Comparison of ENCODE assay signal across 1 cellular context in the genomic region with DNA sequence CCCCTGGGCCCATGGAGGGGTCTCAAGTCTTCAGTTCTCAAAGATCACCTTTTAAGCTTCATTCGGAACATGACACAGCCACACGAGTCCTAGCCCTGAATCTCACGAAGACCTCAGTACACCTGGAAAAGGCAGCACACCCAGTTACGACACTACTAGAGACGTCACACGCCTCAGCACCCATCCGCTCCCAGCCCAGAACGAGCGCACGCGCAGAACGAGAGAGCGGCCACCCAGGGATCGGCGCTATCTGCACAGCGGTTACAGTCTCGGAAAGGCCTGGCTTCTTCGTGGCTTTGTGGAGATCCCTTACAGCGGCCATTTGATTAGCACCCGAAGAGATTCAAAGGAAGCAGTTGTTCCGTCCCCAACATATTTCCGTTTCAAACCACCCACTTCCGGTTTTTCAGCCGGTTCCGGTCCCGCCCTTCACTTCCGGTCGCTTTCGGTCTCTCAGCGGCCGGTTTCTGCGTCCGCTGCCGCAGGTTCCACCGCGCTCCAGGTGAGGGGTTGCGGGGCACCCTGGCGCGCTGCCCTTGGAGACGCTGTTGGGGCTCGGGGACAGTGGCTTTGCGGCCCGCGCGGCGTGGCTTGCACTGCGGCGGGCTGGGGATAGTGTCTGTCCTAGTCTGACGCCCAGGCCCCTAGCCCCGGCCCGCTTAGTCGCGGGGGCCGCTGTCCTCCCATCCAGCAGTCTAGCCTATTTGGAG.
TF ChIP-seq lines count a peak whose summit lies in the region.

A gene with protein sequence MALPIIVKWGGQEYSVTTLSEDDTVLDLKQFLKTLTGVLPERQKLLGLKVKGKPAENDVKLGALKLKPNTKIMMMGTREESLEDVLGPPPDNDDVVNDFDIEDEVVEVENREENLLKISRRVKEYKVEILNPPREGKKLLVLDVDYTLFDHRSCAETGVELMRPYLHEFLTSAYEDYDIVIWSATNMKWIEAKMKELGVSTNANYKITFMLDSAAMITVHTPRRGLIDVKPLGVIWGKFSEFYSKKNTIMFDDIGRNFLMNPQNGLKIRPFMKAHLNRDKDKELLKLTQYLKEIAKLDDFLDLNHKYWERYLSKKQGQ (plus strand): TSS at position 432 of the 710 bp plus-strand sequence. CDS start 5,626 bp downstream, outside the sequence.

TF ChIP-seq in HepG2, 621 proteins besides CTCF, POLR2A, EP300 and RAD21 (continued from another document and continues in another):
- TF ChIP-seq, protein P1, sequence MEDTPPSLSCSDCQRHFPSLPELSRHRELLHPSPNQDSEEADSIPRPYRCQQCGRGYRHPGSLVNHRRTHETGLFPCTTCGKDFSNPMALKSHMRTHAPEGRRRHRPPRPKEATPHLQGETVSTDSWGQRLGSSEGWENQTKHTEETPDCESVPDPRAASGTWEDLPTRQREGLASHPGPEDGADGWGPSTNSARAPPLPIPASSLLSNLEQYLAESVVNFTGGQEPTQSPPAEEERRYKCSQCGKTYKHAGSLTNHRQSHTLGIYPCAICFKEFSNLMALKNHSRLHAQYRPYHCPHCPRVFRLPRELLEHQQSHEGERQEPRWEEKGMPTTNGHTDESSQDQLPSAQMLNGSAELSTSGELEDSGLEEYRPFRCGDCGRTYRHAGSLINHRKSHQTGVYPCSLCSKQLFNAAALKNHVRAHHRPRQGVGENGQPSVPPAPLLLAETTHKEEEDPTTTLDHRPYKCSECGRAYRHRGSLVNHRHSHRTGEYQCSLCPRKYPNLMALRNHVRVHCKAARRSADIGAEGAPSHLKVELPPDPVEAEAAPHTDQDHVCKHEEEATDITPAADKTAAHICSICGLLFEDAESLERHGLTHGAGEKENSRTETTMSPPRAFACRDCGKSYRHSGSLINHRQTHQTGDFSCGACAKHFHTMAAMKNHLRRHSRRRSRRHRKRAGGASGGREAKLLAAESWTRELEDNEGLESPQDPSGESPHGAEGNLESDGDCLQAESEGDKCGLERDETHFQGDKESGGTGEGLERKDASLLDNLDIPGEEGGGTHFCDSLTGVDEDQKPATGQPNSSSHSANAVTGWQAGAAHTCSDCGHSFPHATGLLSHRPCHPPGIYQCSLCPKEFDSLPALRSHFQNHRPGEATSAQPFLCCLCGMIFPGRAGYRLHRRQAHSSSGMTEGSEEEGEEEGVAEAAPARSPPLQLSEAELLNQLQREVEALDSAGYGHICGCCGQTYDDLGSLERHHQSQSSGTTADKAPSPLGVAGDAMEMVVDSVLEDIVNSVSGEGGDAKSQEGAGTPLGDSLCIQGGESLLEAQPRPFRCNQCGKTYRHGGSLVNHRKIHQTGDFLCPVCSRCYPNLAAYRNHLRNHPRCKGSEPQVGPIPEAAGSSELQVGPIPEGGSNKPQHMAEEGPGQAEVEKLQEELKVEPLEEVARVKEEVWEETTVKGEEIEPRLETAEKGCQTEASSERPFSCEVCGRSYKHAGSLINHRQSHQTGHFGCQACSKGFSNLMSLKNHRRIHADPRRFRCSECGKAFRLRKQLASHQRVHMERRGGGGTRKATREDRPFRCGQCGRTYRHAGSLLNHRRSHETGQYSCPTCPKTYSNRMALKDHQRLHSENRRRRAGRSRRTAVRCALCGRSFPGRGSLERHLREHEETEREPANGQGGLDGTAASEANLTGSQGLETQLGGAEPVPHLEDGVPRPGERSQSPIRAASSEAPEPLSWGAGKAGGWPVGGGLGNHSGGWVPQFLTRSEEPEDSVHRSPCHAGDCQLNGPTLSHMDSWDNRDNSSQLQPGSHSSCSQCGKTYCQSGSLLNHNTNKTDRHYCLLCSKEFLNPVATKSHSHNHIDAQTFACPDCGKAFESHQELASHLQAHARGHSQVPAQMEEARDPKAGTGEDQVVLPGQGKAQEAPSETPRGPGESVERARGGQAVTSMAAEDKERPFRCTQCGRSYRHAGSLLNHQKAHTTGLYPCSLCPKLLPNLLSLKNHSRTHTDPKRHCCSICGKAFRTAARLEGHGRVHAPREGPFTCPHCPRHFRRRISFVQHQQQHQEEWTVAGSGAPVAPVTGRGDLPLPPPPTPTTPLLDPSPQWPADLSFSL (CRISPR knock-in tag; IDR thresholded peaks at IDR 0.05) = no peak
- peak; percentile 94 for TF ChIP-seq KMT2B (CRISPR knock-in tag; IDR thresholded peaks at IDR 0.05)
- TF ChIP-seq, protein P2, sequence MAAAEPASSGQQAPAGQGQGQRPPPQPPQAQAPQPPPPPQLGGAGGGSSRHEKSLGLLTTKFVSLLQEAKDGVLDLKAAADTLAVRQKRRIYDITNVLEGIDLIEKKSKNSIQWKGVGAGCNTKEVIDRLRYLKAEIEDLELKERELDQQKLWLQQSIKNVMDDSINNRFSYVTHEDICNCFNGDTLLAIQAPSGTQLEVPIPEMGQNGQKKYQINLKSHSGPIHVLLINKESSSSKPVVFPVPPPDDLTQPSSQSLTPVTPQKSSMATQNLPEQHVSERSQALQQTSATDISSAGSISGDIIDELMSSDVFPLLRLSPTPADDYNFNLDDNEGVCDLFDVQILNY (CRISPR knock-in tag; conservative IDR thresholded peaks at IDR 0.05) = no peak
- TF ChIP-seq NR1H2 (CRISPR knock-in tag; IDR thresholded peaks at IDR 0.05; ENCODE audit: borderline replicate concordance, low read depth) = 0 out of 2 replicates have a peak, but pooled peaks have one; percentile 61
- TF ChIP-seq ZNF746 (CRISPR knock-in tag; IDR thresholded peaks at IDR 0.05) = 0 out of 2 replicates have a peak, but pooled peaks have one; percentile 54
- no peak for TF ChIP-seq MATR3 (CRISPR knock-in tag; IDR thresholded peaks at IDR 0.05)
- peak; percentile 91 for TF ChIP-seq HDAC1 (CRISPR knock-in tag; IDR thresholded peaks at IDR 0.05)
- TF ChIP-seq, protein P3, sequence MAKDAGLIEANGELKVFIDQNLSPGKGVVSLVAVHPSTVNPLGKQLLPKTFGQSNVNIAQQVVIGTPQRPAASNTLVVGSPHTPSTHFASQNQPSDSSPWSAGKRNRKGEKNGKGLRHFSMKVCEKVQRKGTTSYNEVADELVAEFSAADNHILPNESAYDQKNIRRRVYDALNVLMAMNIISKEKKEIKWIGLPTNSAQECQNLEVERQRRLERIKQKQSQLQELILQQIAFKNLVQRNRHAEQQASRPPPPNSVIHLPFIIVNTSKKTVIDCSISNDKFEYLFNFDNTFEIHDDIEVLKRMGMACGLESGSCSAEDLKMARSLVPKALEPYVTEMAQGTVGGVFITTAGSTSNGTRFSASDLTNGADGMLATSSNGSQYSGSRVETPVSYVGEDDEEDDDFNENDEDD (CRISPR knock-in tag; IDR thresholded peaks at IDR 0.05; ENCODE audit: borderline replicate concordance) = 0 out of 2 replicates have a peak, but pooled peaks have one; percentile 15
- TF ChIP-seq YEATS4 (CRISPR knock-in tag; IDR thresholded peaks at IDR 0.05; ENCODE audit: borderline replicate concordance) = peak; percentile 80
- TF ChIP-seq NRL (CRISPR knock-in tag; IDR thresholded peaks at IDR 0.05; ENCODE audit: borderline replicate concordance) = peak; percentile 97
- no peak for TF ChIP-seq ZNF44 (CRISPR knock-in tag; IDR thresholded peaks at IDR 0.05)
- peak; percentile 15; the same call in 1 of the 2 replicates for TF ChIP-seq FOXA3 (CRISPR knock-in tag; IDR thresholded peaks at IDR 0.05)
- peak; percentile 54; the same call in 1 of the 2 replicates for TF ChIP-seq PHF21A (CRISPR knock-in tag; IDR thresholded peaks at IDR 0.05)
- TF ChIP-seq ZNF446 (CRISPR knock-in tag; IDR thresholded peaks at IDR 0.05) = no peak
- no peak for TF ChIP-seq MTA1 (CRISPR knock-in tag; IDR thresholded peaks at IDR 0.05; ENCODE audit: borderline replicate concordance)
- TF ChIP-seq ARNT (IDR thresholded peaks at IDR 0.05) = no peak
- TF ChIP-seq KDM2A (CRISPR knock-in tag; IDR thresholded peaks at IDR 0.05; ENCODE audit: borderline replicate concordance, low read depth) = peak; percentile 89
- no peak for TF ChIP-seq SETDB1 (CRISPR knock-in tag; IDR thresholded peaks at IDR 0.05; ENCODE audit: borderline replicate concordance)
- TF ChIP-seq, protein P4, sequence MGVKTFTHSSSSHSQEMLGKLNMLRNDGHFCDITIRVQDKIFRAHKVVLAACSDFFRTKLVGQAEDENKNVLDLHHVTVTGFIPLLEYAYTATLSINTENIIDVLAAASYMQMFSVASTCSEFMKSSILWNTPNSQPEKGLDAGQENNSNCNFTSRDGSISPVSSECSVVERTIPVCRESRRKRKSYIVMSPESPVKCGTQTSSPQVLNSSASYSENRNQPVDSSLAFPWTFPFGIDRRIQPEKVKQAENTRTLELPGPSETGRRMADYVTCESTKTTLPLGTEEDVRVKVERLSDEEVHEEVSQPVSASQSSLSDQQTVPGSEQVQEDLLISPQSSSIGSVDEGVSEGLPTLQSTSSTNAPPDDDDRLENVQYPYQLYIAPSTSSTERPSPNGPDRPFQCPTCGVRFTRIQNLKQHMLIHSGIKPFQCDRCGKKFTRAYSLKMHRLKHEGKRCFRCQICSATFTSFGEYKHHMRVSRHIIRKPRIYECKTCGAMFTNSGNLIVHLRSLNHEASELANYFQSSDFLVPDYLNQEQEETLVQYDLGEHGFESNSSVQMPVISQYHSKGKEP (CRISPR knock-in tag; IDR thresholded peaks at IDR 0.05) = no peak
- no peak for TF ChIP-seq RFX5 (IDR thresholded peaks at IDR 0.05; ENCODE audit: low read depth, low read length)
- TF ChIP-seq SAP130 (CRISPR knock-in tag; IDR thresholded peaks at IDR 0.05; ENCODE audit: low read depth) = peak; percentile 96
- TF ChIP-seq ZNF224 (CRISPR knock-in tag; IDR thresholded peaks at IDR 0.05) = peak; percentile 87
- peak; percentile 40; the same call in 1 of the 2 replicates for TF ChIP-seq ZNF232 (CRISPR knock-in tag; IDR thresholded peaks at IDR 0.05; ENCODE audit: borderline replicate concordance)
- TF ChIP-seq ZMYM4 (CRISPR knock-in tag; IDR thresholded peaks at IDR 0.05) = peak; percentile 83
- TF ChIP-seq SRSF4 (IDR thresholded peaks at IDR 0.05; ENCODE audit: low read depth, low read length, poor library complexity, severe bottlenecking) = no peak
- TF ChIP-seq ZNF331 (CRISPR knock-in tag; IDR thresholded peaks at IDR 0.05) = peak; percentile 51; the same call in 1 of the 2 replicates
- TF ChIP-seq, protein P5, sequence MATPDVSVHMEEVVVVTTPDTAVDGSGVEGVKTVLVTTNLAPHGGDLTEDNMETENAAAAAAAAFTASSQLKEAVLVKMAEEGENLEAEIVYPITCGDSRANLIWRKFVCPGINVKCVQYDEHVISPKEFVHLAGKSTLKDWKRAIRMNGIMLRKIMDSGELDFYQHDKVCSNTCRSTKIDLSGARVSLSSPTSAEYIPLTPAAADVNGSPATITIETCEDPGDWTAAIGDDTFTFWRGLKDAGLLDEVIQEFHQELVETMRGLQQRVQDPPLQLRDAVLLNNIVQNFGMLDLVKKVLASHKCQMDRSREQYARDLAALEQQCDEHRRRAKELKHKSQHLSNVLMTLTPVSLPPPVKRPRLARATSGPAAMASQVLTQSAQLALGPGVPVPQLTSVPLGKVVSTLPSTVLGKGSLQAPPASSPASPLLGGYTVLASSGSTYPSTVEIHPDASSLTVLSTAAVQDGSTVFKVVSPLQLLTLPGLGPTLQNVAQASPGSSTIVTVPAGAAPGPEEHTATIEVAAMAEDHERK (CRISPR knock-in tag; IDR thresholded peaks at IDR 0.05; ENCODE audit: low read depth) = no peak
- TF ChIP-seq HOXA5 (CRISPR knock-in tag; IDR thresholded peaks at IDR 0.05) = peak; percentile 87; the same call in 1 of the 2 replicates
- no peak; the same call in 1 of the 2 replicates for TF ChIP-seq MEF2D (CRISPR knock-in tag; IDR thresholded peaks at IDR 0.05)
- no peak for TF ChIP-seq KLF12 (CRISPR knock-in tag; IDR thresholded peaks at IDR 0.05; ENCODE audit: borderline replicate concordance)
- TF ChIP-seq, protein P6, sequence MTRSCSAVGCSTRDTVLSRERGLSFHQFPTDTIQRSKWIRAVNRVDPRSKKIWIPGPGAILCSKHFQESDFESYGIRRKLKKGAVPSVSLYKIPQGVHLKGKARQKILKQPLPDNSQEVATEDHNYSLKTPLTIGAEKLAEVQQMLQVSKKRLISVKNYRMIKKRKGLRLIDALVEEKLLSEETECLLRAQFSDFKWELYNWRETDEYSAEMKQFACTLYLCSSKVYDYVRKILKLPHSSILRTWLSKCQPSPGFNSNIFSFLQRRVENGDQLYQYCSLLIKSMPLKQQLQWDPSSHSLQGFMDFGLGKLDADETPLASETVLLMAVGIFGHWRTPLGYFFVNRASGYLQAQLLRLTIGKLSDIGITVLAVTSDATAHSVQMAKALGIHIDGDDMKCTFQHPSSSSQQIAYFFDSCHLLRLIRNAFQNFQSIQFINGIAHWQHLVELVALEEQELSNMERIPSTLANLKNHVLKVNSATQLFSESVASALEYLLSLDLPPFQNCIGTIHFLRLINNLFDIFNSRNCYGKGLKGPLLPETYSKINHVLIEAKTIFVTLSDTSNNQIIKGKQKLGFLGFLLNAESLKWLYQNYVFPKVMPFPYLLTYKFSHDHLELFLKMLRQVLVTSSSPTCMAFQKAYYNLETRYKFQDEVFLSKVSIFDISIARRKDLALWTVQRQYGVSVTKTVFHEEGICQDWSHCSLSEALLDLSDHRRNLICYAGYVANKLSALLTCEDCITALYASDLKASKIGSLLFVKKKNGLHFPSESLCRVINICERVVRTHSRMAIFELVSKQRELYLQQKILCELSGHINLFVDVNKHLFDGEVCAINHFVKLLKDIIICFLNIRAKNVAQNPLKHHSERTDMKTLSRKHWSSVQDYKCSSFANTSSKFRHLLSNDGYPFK (CRISPR knock-in tag; IDR thresholded peaks at IDR 0.05; ENCODE audit: borderline replicate concordance) = peak; percentile 80; the same call in 1 of the 2 replicates
- peak; percentile 74 for TF ChIP-seq ZNF274 (CRISPR knock-in tag; IDR thresholded peaks at IDR 0.05)
- TF ChIP-seq SMAD1 (CRISPR knock-in tag; IDR thresholded peaks at IDR 0.05; ENCODE audit: borderline replicate concordance, low read depth) = no peak; the same call in 1 of the 2 replicates
- TF ChIP-seq, protein P7, sequence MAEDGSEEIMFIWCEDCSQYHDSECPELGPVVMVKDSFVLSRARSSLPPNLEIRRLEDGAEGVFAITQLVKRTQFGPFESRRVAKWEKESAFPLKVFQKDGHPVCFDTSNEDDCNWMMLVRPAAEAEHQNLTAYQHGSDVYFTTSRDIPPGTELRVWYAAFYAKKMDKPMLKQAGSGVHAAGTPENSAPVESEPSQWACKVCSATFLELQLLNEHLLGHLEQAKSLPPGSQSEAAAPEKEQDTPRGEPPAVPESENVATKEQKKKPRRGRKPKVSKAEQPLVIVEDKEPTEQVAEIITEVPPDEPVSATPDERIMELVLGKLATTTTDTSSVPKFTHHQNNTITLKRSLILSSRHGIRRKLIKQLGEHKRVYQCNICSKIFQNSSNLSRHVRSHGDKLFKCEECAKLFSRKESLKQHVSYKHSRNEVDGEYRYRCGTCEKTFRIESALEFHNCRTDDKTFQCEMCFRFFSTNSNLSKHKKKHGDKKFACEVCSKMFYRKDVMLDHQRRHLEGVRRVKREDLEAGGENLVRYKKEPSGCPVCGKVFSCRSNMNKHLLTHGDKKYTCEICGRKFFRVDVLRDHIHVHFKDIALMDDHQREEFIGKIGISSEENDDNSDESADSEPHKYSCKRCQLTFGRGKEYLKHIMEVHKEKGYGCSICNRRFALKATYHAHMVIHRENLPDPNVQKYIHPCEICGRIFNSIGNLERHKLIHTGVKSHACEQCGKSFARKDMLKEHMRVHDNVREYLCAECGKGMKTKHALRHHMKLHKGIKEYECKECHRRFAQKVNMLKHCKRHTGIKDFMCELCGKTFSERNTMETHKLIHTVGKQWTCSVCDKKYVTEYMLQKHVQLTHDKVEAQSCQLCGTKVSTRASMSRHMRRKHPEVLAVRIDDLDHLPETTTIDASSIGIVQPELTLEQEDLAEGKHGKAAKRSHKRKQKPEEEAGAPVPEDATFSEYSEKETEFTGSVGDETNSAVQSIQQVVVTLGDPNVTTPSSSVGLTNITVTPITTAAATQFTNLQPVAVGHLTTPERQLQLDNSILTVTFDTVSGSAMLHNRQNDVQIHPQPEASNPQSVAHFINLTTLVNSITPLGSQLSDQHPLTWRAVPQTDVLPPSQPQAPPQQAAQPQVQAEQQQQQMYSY (CRISPR knock-in tag; IDR thresholded peaks at IDR 0.05) = no peak
- TF ChIP-seq ZNF670 (CRISPR knock-in tag; IDR thresholded peaks at IDR 0.05; ENCODE audit: borderline replicate concordance) = no peak
- no peak for TF ChIP-seq SMARCE1 (IDR thresholded peaks at IDR 0.05; ENCODE audit: borderline replicate concordance)
- TF ChIP-seq ZNF749 (CRISPR knock-in tag; IDR thresholded peaks at IDR 0.05; ENCODE audit: borderline replicate concordance) = no peak
- 0 out of 2 replicates have a peak, but pooled peaks have one; percentile 21 for TF ChIP-seq MXD4 (CRISPR knock-in tag; IDR thresholded peaks at IDR 0.05)
